In the genomic region with DNA sequence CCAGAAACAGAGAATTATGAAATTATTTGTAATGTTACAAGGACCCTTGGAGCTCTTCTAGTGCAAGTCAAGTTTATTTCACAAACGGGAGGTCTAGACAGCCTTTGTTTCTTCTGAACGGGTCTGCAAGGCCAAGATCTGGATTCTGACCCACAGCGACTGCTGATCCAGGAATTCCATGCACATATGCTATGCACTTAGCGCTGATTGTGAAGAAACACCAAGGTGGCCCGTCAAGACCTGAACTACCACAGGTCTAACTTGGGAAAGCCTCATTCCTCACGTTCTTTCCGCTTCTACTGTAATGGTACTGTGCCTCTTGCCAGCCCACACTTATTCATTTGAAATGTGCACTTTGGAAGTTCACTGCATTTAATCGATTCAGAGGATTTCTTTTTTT, we compare ENCODE assay signal across 28 cellular contexts.
DNase-seq lines count a peak whose midpoint lies in the region; ATAC-seq and TF ChIP-seq lines count a peak whose summit lies in the region.
"Had no signal": no experiment of that assay in that cellular context is flagged by ENCODE, and none has a peak within 500 bp of the region (broad histone marks: within the 10 kb centered on the region; RNA-seq: fewer than 3 reads in every experiment).

No MANE protein-coding gene starts in this region.

- peaks cover 6% of the 10 kb centered on the region for H3K36me3 Mint-ChIP-seq in Caco-2 (ENCODE audit: insufficient read depth, unreplicated experiment)
- H3K36me3 Mint-ChIP-seq: activated CD4-positive, alpha-beta memory T cell treated with anti-CD3 and anti-CD28 coated beads for 36 hours; activated naive CD8-positive, alpha-beta T cell had no signal

- POLR2A ChIA-PET in Caco-2 (lab: Charles Lee): no interaction called here

- H3K79me2 ChIP-seq in neural cell (replicated peaks; ENCODE audit: insufficient read depth, low read length): peaks cover 66% of the 10 kb centered on the region

- CTCF ChIA-PET in Caco-2 (lab: Charles Lee): no interaction called here

- H3K27ac ChIP-seq in WERI-Rb-1 (no peak overlapping the region), neural cell (ENCODE audit: low read length) (peak overlapping the region; percentile 95), aorta (ENCODE audit: low read depth in 1 of 2, low read length in 2 of 2) (no peak overlapping the region)
- H3K27ac ChIP-seq: A549, ascending aorta, psoas muscle, stomach, tibial nerve had no signal

- peak overlapping the region; percentile 85 for H3K4me2 ChIP-seq in neural cell (ENCODE audit: low read length)
- H3K4me2 ChIP-seq: A549 had no signal

- peaks cover 1% of the 10 kb centered on the region; the same call in 1 of the 2 replicates for H3K36me3 ChIP-seq in Caco-2 (ENCODE audit: control insufficient read depth, insufficient read depth, low read length)
- peaks cover 12% of the 10 kb centered on the region; the same call in 1 of the 2 replicates for H3K36me3 ChIP-seq in WERI-Rb-1
- peaks cover 3% of the 10 kb centered on the region for H3K36me3 ChIP-seq in neural cell (ENCODE audit: insufficient read depth, low read length)
- H3K36me3 ChIP-seq in aorta (ENCODE audit: control insufficient read depth in 1 of 2, insufficient read depth in 2 of 2, low read length in 1 of 2): no peaks in the 10 kb centered on the region
- H3K36me3 ChIP-seq: ascending aorta, MG63, stomach, tibial nerve had no signal

- peak overlapping the region; percentile 94 for H3K4me3 Mint-ChIP-seq in Caco-2 (ENCODE audit: unreplicated experiment)
- H3K4me3 Mint-ChIP-seq: activated CD4-positive, alpha-beta memory T cell treated with anti-CD3 and anti-CD28 coated beads for 36 hours; activated naive CD8-positive, alpha-beta T cell; central memory CD8-positive, alpha-beta T cell had no signal

- H3K9me2 ChIP-seq in neural cell (ENCODE audit: insufficient read depth, low read length): no peaks in the 10 kb centered on the region

- H3K4me1 ChIP-seq in Caco-2: peaks cover 25% of the 10 kb centered on the region
- H3K4me1 ChIP-seq in aorta (ENCODE audit: control insufficient read depth in 1 of 2, insufficient read depth in 2 of 2, low read length in 2 of 2): no peaks in the 10 kb centered on the region
- H3K4me1 ChIP-seq: ascending aorta, psoas muscle had no signal

- 55 to 63% methylated on average over 8 of the region's 8 CpGs for WGBS in aorta, 2 donors

- TF ChIP-seq CTCF in Caco-2 (IDR thresholded peaks at IDR 0.05; ENCODE audit: insufficient read depth in 1 of 2, low read depth in 1 of 2, low read length in 1 of 2, severe bottlenecking in 1 of 2, unreplicated experiment in 1 of 2): no peak
- no peak for TF ChIP-seq CTCF in WERI-Rb-1 (IDR thresholded peaks at IDR 0.05; ENCODE audit: low read depth, low read length)
- no peak for TF ChIP-seq CTCF in neural cell (IDR thresholded peaks at IDR 0.05; ENCODE audit: poor library complexity, severe bottlenecking)

- H3F3A ChIP-seq in neural cell (ENCODE audit: insufficient read depth, low read length, poor library complexity, severe bottlenecking): no peaks in the 10 kb centered on the region

- peaks cover 38% of the 10 kb centered on the region for H3K4me1 Mint-ChIP-seq in Caco-2 (ENCODE audit: low read depth, unreplicated experiment)

- no TSS peak for BruUV-seq in Caco-2 (replicated peaks; lab: Mats Ljungman, UMichigan)

- peak overlapping the region; percentile 6 for H3K4me3 ChIP-seq in Caco-2 (ENCODE audit: low read depth, low read length)
- peak overlapping the region; percentile 69 for H3K4me3 ChIP-seq in WERI-Rb-1 (ENCODE audit: low read depth, low read length)
- H3K4me3 ChIP-seq in iPS-11a (ENCODE audit: low read depth, low read length): peak overlapping the region; percentile 69
- peak overlapping the region; percentile 85 for H3K4me3 ChIP-seq in neural cell (ENCODE audit: low read length)
- H3K4me3 ChIP-seq in aorta (ENCODE audit: low read length in 2 of 2): no peak overlapping the region
- H3K4me3 ChIP-seq: A549, ascending aorta, MG63, mucosa of descending colon, psoas muscle, stomach, tibial nerve had no signal

- no peak for TF ChIP-seq RAD21 in neural cell (conservative IDR thresholded peaks at IDR 0.05)

- H3K9ac ChIP-seq in neural cell (ENCODE audit: low read length): peak overlapping the region; percentile 95

- H3K27ac Mint-ChIP-seq in Caco-2 (ENCODE audit: unreplicated experiment): no peak overlapping the region
- H3K27ac Mint-ChIP-seq: activated CD4-positive, alpha-beta memory T cell treated with anti-CD3 and anti-CD28 coated beads for 36 hours; activated naive CD8-positive, alpha-beta T cell; activated T-helper 2 cell treated with anti-CD3 and anti-CD28 coated beads, Interferon-gamma antibody, Interleukin-2, Interleukin-4, amounts not matched to agents 10 μg/mL and 5 μg/mL and 100 μg/mL, durations not matched to agents 14 hours and 24 hours and 36 hours had no signal

- intact Hi-C loops in Caco-2 (cut with micrococcal nuclease; ENCODE audit: unreplicated experiment): no loop called here
- intact Hi-C loops in aorta (cut with DNase I): no loop called here

- no peaks in the 10 kb centered on the region for H4K20me1 ChIP-seq in neural cell (ENCODE audit: insufficient read depth)

- H3K9me3 ChIP-seq in Caco-2 (no peaks in the 10 kb centered on the region), WERI-Rb-1 (ENCODE audit: severe bottlenecking) (no peaks in the 10 kb centered on the region), neural cell (ENCODE audit: low read length) (no peaks in the 10 kb centered on the region), aorta (ENCODE audit: control insufficient read depth, low read length) (peaks cover 1% of the 10 kb centered on the region)
- H3K9me3 ChIP-seq: A549, ascending aorta, MG63, mucosa of descending colon, psoas muscle, stomach, tibial nerve had no signal

- H3K27me3 ChIP-seq in Caco-2 (replicated peaks; ENCODE audit: control insufficient read depth, insufficient read depth, low read length) (no peaks in the 10 kb centered on the region), WERI-Rb-1 (ENCODE audit: insufficient read depth, low read depth, severe bottlenecking) (no peaks in the 10 kb centered on the region), neural cell (ENCODE audit: insufficient read depth, low read depth, low read length) (no peaks in the 10 kb centered on the region), aorta (ENCODE audit: control insufficient read depth in 1 of 2, insufficient read depth in 2 of 2, low read length in 1 of 2) (peaks cover 0 to 3% of the 10 kb centered on the region in 2 donors)
- H3K27me3 ChIP-seq: ascending aorta had no signal

- H2AFZ ChIP-seq in neural cell (ENCODE audit: low read depth, low read length): no peak overlapping the region

- no peak for ATAC-seq in aorta (ENCODE audit: low FRiP score)
- ATAC-seq in GM19452 (IDR thresholded peaks at IDR 0.05; ENCODE audit: unreplicated experiment): no peak
- ATAC-seq: A549; activated CD4-positive, CD25-positive, alpha-beta regulatory T cell treated with anti-CD3 and anti-CD28 coated beads, Interleukin-2, amount 50 U/mL, for 24 hours; left ventricle myocardium superior; mucosa of descending colon; PC-3; psoas muscle; Right ventricle myocardium inferior had no signal

- no peaks in the 10 kb centered on the region for H3K27me3 Mint-ChIP-seq in Caco-2 (ENCODE audit: insufficient read depth, unreplicated experiment)

- DNase-seq in Caco-2 (no peak), WERI-Rb-1 (peak; percentile 29), DMS53 treated with DMSO at 0.1 percent for 48 hours (lab: John Stamatoyannopoulos, UW; ENCODE audit: unreplicated experiment) (no peak), A172 (ENCODE audit: low spot score) (no peak), aorta (no peak)
- DNase-seq: activated CD4-positive, alpha-beta memory T cell treated with anti-CD3 and anti-CD28 coated beads for 36 hours; DMS53; KBM-7; left ventricle myocardium superior; MG63; mucosa of descending colon; NCI-H1436 treated with DMSO at 0.1 percent for 48 hours; PC-3; psoas muscle; stimulated activated CD8-positive, alpha-beta memory T cell treated with anti-CD3 and anti-CD28 coated beads, Interleukin-4, amount 100 ng/mL, for 48 hours; stomach; SW 1271 had no signal

- TF ChIP-seq EP300 in neural cell (conservative IDR thresholded peaks at IDR 0.05; ENCODE audit: poor library complexity, severe bottlenecking): no peak

- H3K9me3 Mint-ChIP-seq in Caco-2 (ENCODE audit: unreplicated experiment): no peaks in the 10 kb centered on the region
- H3K9me3 Mint-ChIP-seq: activated CD4-positive, alpha-beta memory T cell treated with anti-CD3 and anti-CD28 coated beads for 36 hours; activated T-helper 2 cell treated with anti-CD3 and anti-CD28 coated beads, Interferon-gamma antibody, Interleukin-2, Interleukin-4, amounts not matched to agents 10 μg/mL and 5 μg/mL and 100 μg/mL, durations not matched to agents 14 hours and 24 hours and 36 hours; central memory CD8-positive, alpha-beta T cell had no signal

TF ChIP-seq in neural cell, 6 proteins besides CTCF, POLR2A, EP300 and RAD21 (continues in another document):
- TF ChIP-seq MXI1 (conservative IDR thresholded peaks at IDR 0.05; ENCODE audit: poor library complexity, severe bottlenecking): no peak
- TF ChIP-seq TAF1 (IDR thresholded peaks at IDR 0.05; ENCODE audit: low read depth): peak; percentile 31
- TF ChIP-seq, protein P1, sequence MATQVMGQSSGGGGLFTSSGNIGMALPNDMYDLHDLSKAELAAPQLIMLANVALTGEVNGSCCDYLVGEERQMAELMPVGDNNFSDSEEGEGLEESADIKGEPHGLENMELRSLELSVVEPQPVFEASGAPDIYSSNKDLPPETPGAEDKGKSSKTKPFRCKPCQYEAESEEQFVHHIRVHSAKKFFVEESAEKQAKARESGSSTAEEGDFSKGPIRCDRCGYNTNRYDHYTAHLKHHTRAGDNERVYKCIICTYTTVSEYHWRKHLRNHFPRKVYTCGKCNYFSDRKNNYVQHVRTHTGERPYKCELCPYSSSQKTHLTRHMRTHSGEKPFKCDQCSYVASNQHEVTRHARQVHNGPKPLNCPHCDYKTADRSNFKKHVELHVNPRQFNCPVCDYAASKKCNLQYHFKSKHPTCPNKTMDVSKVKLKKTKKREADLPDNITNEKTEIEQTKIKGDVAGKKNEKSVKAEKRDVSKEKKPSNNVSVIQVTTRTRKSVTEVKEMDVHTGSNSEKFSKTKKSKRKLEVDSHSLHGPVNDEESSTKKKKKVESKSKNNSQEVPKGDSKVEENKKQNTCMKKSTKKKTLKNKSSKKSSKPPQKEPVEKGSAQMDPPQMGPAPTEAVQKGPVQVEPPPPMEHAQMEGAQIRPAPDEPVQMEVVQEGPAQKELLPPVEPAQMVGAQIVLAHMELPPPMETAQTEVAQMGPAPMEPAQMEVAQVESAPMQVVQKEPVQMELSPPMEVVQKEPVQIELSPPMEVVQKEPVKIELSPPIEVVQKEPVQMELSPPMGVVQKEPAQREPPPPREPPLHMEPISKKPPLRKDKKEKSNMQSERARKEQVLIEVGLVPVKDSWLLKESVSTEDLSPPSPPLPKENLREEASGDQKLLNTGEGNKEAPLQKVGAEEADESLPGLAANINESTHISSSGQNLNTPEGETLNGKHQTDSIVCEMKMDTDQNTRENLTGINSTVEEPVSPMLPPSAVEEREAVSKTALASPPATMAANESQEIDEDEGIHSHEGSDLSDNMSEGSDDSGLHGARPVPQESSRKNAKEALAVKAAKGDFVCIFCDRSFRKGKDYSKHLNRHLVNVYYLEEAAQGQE (IDR thresholded peaks at IDR 0.05; ENCODE audit: borderline replicate concordance): peak; percentile 56
- TF ChIP-seq POLR2AphosphoS5 (IDR thresholded peaks at IDR 0.05): peak; percentile 50

Comparison
In these comparisons a context has a peak if more than half of its experiments do, and no peak if none do; other contexts are left out.
1. H3K4me3 ChIP-seq: peak in Caco-2 (single experiment), WERI-Rb-1 (single experiment), iPS-11a (single experiment) and neural cell (single experiment); none in aorta (0 of 2).